Comparison of ENCODE assay signal across 1 cellular context in the genomic region with DNA sequence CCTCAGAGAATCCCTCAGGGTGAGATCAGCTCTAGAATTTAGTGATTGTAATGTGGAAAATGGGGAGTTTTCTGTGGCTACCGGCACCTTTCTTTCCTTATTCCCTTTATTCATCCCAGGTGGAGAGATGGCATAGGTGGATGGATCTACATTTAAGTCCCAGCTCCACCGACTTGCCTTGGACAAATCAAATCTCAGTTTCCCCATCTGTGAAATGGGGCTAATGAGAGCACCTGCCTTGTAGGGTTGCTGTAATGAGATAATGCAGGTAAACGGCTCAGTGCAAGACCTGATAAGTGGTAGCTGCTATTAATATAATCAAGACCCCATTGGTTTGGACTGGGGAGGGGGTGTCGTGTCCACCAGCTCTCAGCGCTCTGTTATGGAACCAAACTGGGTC.
TF ChIP-seq lines count a peak whose summit lies in the region.

No MANE protein-coding gene starts in this region.

TF ChIP-seq in K562, 482 proteins besides CTCF, POLR2A, EP300 and RAD21:
- TF ChIP-seq TCF7 (IDR thresholded peaks at IDR 0.05; ENCODE audit: borderline replicate concordance): no peak
- peak; percentile 30 for TF ChIP-seq CHD4 (IDR thresholded peaks at IDR 0.05; ENCODE audit: insufficient read depth, insufficient replicate concordance, low read depth, low read length, poor library complexity, severe bottlenecking)
- TF ChIP-seq, protein P1, sequence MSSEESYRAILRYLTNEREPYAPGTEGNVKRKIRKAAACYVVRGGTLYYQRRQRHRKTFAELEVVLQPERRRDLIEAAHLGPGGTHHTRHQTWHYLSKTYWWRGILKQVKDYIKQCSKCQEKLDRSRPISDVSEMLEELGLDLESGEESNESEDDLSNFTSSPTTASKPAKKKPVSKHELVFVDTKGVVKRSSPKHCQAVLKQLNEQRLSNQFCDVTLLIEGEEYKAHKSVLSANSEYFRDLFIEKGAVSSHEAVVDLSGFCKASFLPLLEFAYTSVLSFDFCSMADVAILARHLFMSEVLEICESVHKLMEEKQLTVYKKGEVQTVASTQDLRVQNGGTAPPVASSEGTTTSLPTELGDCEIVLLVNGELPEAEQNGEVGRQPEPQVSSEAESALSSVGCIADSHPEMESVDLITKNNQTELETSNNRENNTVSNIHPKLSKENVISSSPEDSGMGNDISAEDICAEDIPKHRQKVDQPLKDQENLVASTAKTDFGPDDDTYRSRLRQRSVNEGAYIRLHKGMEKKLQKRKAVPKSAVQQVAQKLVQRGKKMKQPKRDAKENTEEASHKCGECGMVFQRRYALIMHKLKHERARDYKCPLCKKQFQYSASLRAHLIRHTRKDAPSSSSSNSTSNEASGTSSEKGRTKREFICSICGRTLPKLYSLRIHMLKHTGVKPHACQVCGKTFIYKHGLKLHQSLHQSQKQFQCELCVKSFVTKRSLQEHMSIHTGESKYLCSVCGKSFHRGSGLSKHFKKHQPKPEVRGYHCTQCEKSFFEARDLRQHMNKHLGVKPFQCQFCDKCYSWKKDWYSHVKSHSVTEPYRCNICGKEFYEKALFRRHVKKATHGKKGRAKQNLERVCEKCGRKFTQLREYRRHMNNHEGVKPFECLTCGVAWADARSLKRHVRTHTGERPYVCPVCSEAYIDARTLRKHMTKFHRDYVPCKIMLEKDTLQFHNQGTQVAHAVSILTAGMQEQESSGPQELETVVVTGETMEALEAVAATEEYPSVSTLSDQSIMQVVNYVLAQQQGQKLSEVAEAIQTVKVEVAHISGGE (CRISPR knock-in tag; IDR thresholded peaks at IDR 0.05): no peak
- no peak for TF ChIP-seq MYC (IDR thresholded peaks at IDR 0.05; ENCODE audit: low read depth, low read length)
- no peak for TF ChIP-seq MYC (CRISPR knock-in tag; IDR thresholded peaks at IDR 0.05; ENCODE audit: borderline replicate concordance, low read depth)
- no peak for TF ChIP-seq ZKSCAN8 (CRISPR knock-in tag; IDR thresholded peaks at IDR 0.05)
- TF ChIP-seq YBX1 (IDR thresholded peaks at IDR 0.05): no peak
- no peak for TF ChIP-seq BRD9 (IDR thresholded peaks at IDR 0.05; ENCODE audit: low read depth, partially characterized antibody)
- TF ChIP-seq, protein P2, sequence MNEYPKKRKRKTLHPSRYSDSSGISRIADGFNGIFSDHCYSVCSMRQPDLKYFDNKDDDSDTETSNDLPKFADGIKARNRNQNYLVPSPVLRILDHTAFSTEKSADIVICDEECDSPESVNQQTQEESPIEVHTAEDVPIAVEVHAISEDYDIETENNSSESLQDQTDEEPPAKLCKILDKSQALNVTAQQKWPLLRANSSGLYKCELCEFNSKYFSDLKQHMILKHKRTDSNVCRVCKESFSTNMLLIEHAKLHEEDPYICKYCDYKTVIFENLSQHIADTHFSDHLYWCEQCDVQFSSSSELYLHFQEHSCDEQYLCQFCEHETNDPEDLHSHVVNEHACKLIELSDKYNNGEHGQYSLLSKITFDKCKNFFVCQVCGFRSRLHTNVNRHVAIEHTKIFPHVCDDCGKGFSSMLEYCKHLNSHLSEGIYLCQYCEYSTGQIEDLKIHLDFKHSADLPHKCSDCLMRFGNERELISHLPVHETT (CRISPR knock-in tag; conservative IDR thresholded peaks at IDR 0.05 in 1 of 2, IDR thresholded peaks at IDR 0.05 in 1 of 2): no peak
- no peak for TF ChIP-seq C11orf30 (IDR thresholded peaks at IDR 0.05; ENCODE audit: low read depth)
- no peak for TF ChIP-seq LCOR (CRISPR knock-in tag; IDR thresholded peaks at IDR 0.05)
- TF ChIP-seq, protein P3, sequence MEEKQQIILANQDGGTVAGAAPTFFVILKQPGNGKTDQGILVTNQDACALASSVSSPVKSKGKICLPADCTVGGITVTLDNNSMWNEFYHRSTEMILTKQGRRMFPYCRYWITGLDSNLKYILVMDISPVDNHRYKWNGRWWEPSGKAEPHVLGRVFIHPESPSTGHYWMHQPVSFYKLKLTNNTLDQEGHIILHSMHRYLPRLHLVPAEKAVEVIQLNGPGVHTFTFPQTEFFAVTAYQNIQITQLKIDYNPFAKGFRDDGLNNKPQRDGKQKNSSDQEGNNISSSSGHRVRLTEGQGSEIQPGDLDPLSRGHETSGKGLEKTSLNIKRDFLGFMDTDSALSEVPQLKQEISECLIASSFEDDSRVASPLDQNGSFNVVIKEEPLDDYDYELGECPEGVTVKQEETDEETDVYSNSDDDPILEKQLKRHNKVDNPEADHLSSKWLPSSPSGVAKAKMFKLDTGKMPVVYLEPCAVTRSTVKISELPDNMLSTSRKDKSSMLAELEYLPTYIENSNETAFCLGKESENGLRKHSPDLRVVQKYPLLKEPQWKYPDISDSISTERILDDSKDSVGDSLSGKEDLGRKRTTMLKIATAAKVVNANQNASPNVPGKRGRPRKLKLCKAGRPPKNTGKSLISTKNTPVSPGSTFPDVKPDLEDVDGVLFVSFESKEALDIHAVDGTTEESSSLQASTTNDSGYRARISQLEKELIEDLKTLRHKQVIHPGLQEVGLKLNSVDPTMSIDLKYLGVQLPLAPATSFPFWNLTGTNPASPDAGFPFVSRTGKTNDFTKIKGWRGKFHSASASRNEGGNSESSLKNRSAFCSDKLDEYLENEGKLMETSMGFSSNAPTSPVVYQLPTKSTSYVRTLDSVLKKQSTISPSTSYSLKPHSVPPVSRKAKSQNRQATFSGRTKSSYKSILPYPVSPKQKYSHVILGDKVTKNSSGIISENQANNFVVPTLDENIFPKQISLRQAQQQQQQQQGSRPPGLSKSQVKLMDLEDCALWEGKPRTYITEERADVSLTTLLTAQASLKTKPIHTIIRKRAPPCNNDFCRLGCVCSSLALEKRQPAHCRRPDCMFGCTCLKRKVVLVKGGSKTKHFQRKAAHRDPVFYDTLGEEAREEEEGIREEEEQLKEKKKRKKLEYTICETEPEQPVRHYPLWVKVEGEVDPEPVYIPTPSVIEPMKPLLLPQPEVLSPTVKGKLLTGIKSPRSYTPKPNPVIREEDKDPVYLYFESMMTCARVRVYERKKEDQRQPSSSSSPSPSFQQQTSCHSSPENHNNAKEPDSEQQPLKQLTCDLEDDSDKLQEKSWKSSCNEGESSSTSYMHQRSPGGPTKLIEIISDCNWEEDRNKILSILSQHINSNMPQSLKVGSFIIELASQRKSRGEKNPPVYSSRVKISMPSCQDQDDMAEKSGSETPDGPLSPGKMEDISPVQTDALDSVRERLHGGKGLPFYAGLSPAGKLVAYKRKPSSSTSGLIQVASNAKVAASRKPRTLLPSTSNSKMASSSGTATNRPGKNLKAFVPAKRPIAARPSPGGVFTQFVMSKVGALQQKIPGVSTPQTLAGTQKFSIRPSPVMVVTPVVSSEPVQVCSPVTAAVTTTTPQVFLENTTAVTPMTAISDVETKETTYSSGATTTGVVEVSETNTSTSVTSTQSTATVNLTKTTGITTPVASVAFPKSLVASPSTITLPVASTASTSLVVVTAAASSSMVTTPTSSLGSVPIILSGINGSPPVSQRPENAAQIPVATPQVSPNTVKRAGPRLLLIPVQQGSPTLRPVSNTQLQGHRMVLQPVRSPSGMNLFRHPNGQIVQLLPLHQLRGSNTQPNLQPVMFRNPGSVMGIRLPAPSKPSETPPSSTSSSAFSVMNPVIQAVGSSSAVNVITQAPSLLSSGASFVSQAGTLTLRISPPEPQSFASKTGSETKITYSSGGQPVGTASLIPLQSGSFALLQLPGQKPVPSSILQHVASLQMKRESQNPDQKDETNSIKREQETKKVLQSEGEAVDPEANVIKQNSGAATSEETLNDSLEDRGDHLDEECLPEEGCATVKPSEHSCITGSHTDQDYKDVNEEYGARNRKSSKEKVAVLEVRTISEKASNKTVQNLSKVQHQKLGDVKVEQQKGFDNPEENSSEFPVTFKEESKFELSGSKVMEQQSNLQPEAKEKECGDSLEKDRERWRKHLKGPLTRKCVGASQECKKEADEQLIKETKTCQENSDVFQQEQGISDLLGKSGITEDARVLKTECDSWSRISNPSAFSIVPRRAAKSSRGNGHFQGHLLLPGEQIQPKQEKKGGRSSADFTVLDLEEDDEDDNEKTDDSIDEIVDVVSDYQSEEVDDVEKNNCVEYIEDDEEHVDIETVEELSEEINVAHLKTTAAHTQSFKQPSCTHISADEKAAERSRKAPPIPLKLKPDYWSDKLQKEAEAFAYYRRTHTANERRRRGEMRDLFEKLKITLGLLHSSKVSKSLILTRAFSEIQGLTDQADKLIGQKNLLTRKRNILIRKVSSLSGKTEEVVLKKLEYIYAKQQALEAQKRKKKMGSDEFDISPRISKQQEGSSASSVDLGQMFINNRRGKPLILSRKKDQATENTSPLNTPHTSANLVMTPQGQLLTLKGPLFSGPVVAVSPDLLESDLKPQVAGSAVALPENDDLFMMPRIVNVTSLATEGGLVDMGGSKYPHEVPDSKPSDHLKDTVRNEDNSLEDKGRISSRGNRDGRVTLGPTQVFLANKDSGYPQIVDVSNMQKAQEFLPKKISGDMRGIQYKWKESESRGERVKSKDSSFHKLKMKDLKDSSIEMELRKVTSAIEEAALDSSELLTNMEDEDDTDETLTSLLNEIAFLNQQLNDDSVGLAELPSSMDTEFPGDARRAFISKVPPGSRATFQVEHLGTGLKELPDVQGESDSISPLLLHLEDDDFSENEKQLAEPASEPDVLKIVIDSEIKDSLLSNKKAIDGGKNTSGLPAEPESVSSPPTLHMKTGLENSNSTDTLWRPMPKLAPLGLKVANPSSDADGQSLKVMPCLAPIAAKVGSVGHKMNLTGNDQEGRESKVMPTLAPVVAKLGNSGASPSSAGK (IDR thresholded peaks at IDR 0.05): no peak
- peak; percentile 59 for TF ChIP-seq RBM25 (IDR thresholded peaks at IDR 0.05; ENCODE audit: low read depth, low read length, severe bottlenecking)
- TF ChIP-seq, protein P4, sequence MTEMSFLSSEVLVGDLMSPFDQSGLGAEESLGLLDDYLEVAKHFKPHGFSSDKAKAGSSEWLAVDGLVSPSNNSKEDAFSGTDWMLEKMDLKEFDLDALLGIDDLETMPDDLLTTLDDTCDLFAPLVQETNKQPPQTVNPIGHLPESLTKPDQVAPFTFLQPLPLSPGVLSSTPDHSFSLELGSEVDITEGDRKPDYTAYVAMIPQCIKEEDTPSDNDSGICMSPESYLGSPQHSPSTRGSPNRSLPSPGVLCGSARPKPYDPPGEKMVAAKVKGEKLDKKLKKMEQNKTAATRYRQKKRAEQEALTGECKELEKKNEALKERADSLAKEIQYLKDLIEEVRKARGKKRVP (CRISPR knock-in tag; IDR thresholded peaks at IDR 0.05): no peak
- TF ChIP-seq BCOR (IDR thresholded peaks at IDR 0.05): peak; percentile 32; the same call in 1 of the 2 replicates
- TF ChIP-seq ZNF780A (CRISPR knock-in tag; IDR thresholded peaks at IDR 0.05): no peak
- TF ChIP-seq SMARCA5 (IDR thresholded peaks at IDR 0.05): no peak
- no peak for TF ChIP-seq NELFE (IDR thresholded peaks at IDR 0.05; ENCODE audit: insufficient read depth, insufficient read length)
- no peak for TF ChIP-seq FIP1L1 (IDR thresholded peaks at IDR 0.05; ENCODE audit: low read depth, low read length, poor library complexity, severe bottlenecking)
- no peak for TF ChIP-seq ZNF274 (IDR thresholded peaks at IDR 0.05; ENCODE audit: borderline replicate concordance, low read depth, low read length)
- TF ChIP-seq ZNF263 (CRISPR knock-in tag; IDR thresholded peaks at IDR 0.05; ENCODE audit: borderline replicate concordance): no peak
- no peak for TF ChIP-seq PTTG1 (tag; IDR thresholded peaks at IDR 0.05; ENCODE audit: low read depth)
- TF ChIP-seq PTRF (tag; IDR thresholded peaks at IDR 0.05): no peak
- no peak for TF ChIP-seq ZNF165 (CRISPR knock-in tag; IDR thresholded peaks at IDR 0.05; ENCODE audit: borderline replicate concordance)
- TF ChIP-seq ZC3H8 (IDR thresholded peaks at IDR 0.05): no peak
- TF ChIP-seq, protein P5, sequence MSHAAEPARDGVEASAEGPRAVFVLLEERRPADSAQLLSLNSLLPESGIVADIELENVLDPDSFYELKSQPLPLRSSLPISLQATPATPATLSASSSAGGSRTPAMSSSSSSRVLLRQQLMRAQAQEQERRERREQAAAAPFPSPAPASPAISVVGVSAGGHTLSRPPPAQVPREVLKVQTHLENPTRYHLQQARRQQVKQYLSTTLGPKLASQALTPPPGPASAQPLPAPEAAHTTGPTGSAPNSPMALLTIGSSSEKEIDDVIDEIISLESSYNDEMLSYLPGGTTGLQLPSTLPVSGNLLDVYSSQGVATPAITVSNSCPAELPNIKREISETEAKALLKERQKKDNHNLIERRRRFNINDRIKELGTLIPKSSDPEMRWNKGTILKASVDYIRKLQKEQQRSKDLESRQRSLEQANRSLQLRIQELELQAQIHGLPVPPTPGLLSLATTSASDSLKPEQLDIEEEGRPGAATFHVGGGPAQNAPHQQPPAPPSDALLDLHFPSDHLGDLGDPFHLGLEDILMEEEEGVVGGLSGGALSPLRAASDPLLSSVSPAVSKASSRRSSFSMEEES (CRISPR knock-in tag; IDR thresholded peaks at IDR 0.05): no peak
- no peak for TF ChIP-seq TAF9B (IDR thresholded peaks at IDR 0.05; ENCODE audit: partially characterized antibody)
